ENCODE assay signal across 1 cellular context in genomic region chr2:1679065-1679464, GRCh38.
TF ChIP-seq lines count a peak whose summit lies in the region.
"Not testable (repeated sequence)": the region's sequence is repeated elsewhere in the genome, so short reads cannot be mapped to it uniquely, and the experiment has no call there.

No MANE protein-coding gene starts in this region.

TF ChIP-seq in HepG2, 621 proteins besides CTCF, POLR2A, EP300 and RAD21:
- TF ChIP-seq SOX6 (IDR thresholded peaks at IDR 0.05) (0 out of 2 replicates have a peak, but pooled peaks have one; percentile 61), ZNF646 (CRISPR knock-in tag; IDR thresholded peaks at IDR 0.05) (0 out of 2 replicates have a peak, but pooled peaks have one; percentile 16), PHB2 (IDR thresholded peaks at IDR 0.05; ENCODE audit: partially characterized antibody) (peak; percentile 64)
- TF ChIP-seq SOX6 (CRISPR knock-in tag; IDR thresholded peaks at IDR 0.05) = not testable (repeated sequence)
